Comparison of ENCODE assay signal across 28 cellular contexts in genomic region chr6:168724033-168724432, GRCh38.
"Had no signal": no experiment of that assay in that cellular context is flagged by ENCODE, and none has a peak within 500 bp of the region (broad histone marks: within the 10 kb centered on the region; RNA-seq: fewer than 3 reads in every experiment).

No MANE protein-coding gene starts in this region.

- H3K4me3 ChIP-seq: gastrocnemius medialis, heart right ventricle had no signal

- H3K4me1 ChIP-seq: foreskin keratinocyte, gastrocnemius medialis, heart right ventricle had no signal

- H3K4me3 Mint-ChIP-seq: activated CD4-positive, alpha-beta memory T cell treated with anti-CD3 and anti-CD28 coated beads for 36 hours; activated CD4-positive, alpha-beta T cell treated with anti-CD3 and anti-CD28 coated beads for 36 hours; activated CD4-positive, alpha-beta T cell treated with anti-CD3 and anti-CD28 coated beads, Interleukin-2, amount 10 ng/mL, durations not matched to agents 24 days and 14 days; activated CD8-positive, alpha-beta T cell treated with anti-CD3 and anti-CD28 coated beads, Interleukin-2, amount 10 ng/mL, durations not matched to agents 7 days and 5 days; activated naive CD8-positive, alpha-beta T cell; activated T-cell treated with anti-CD3 and anti-CD28 coated beads, Interleukin-2, amount 50 U/mL, for 24 hours; activated T-cell treated with anti-CD3 and anti-CD28 coated beads, Interleukin-2, amount 50 U/mL, for 72 hours; T-helper 17 cell had no signal

- H3K27me3 Mint-ChIP-seq: activated CD4-positive, alpha-beta T cell treated with anti-CD3 and anti-CD28 coated beads, Interleukin-2, amount 10 ng/mL, durations not matched to agents 24 days and 14 days; activated T-cell treated with anti-CD3 and anti-CD28 coated beads, Interleukin-2, amount 50 U/mL, for 24 hours; T-helper 17 cell had no signal

- H3K27ac ChIP-seq: brain microvascular endothelial cell, foreskin keratinocyte, gastrocnemius medialis, heart right ventricle had no signal

- DNase-seq: activated CD4-positive, alpha-beta memory T cell treated with anti-CD3 and anti-CD28 coated beads for 36 hours; activated CD4-positive, alpha-beta T cell treated with anti-CD3 and anti-CD28 coated beads for 36 hours; activated CD4-positive, alpha-beta T cell treated with anti-CD3 and anti-CD28 coated beads, Interleukin-2, amount 10 ng/mL, durations not matched to agents 24 days and 14 days; activated CD4-positive, CD25-positive, alpha-beta regulatory T cell; activated CD4-positive, CD25-positive, alpha-beta regulatory T cell treated with anti-CD3 and anti-CD28 coated beads, Interleukin-2, amount 50 U/mL, for 72 hours; activated CD8-positive, alpha-beta memory T cell treated with anti-CD3 and anti-CD28 coated beads, Interleukin-2, amount 50 U/mL, for 48 hours; activated CD8-positive, alpha-beta T cell treated with anti-CD3 and anti-CD28 coated beads, Interleukin-2, amount 10 ng/mL, durations not matched to agents 7 days and 5 days; activated gamma-delta T cell; activated naive CD4-positive, alpha-beta T cell; activated naive CD4-positive, alpha-beta T cell treated with anti-CD3 and anti-CD28 coated beads, Interleukin-2, amount 50 U/mL, for 16 hours; activated T-cell treated with anti-CD3 and anti-CD28 coated beads for 4 hours; activated T-cell treated with anti-CD3 and anti-CD28 coated beads, Interleukin-2, amount 50 U/mL, for 24 hours; activated T-cell treated with anti-CD3 and anti-CD28 coated beads, Interleukin-2, amount 50 U/mL, for 72 hours; amniotic stem cell; anterior cingulate cortex; brain microvascular endothelial cell; caudate nucleus; effector CD8-positive, alpha-beta T cell; foreskin keratinocyte; gastrocnemius medialis; heart right ventricle; T-helper 1 cell; T-helper 17 cell had no signal

- H3K9me3 ChIP-seq: gastrocnemius medialis had no signal

- H3K9me3 Mint-ChIP-seq: activated CD4-positive, alpha-beta memory T cell treated with anti-CD3 and anti-CD28 coated beads for 36 hours; activated CD4-positive, alpha-beta T cell treated with anti-CD3 and anti-CD28 coated beads, Interleukin-2, amount 10 ng/mL, durations not matched to agents 24 days and 14 days; activated T-cell treated with anti-CD3 and anti-CD28 coated beads, Interleukin-2, amount 50 U/mL, for 24 hours; activated T-cell treated with anti-CD3 and anti-CD28 coated beads, Interleukin-2, amount 50 U/mL, for 72 hours had no signal

- H3K4me1 Mint-ChIP-seq: activated CD4-positive, alpha-beta T cell treated with anti-CD3 and anti-CD28 coated beads for 36 hours; activated CD4-positive, alpha-beta T cell treated with anti-CD3 and anti-CD28 coated beads, Interleukin-2, amount 10 ng/mL, durations not matched to agents 24 days and 14 days; T-helper 17 cell had no signal

- H3K27me3 ChIP-seq: brain microvascular endothelial cell, foreskin keratinocyte, gastrocnemius medialis had no signal

- H3K36me3 ChIP-seq: brain microvascular endothelial cell, gastrocnemius medialis, heart right ventricle had no signal

- FAIRE-seq: astrocyte, colon, endometrium had no signal

- ATAC-seq: activated CD4-positive, alpha-beta T cell treated with anti-CD3 and anti-CD28 coated beads for 36 hours; activated CD8-positive, alpha-beta T cell treated with anti-CD3 and anti-CD28 coated beads, Interleukin-2, amount 10 ng/mL, durations not matched to agents 7 days and 5 days; activated T-cell treated with anti-CD3 and anti-CD28 coated beads, Interleukin-2, amount 50 U/mL, for 72 hours; esophagus mucosa; foreskin keratinocyte; gastrocnemius medialis; heart right ventricle; T-helper 17 cell had no signal

- H3K27ac Mint-ChIP-seq: activated CD4-positive, alpha-beta memory T cell treated with anti-CD3 and anti-CD28 coated beads for 36 hours; activated CD4-positive, alpha-beta T cell treated with anti-CD3 and anti-CD28 coated beads for 36 hours; activated CD4-positive, alpha-beta T cell treated with anti-CD3 and anti-CD28 coated beads, Interleukin-2, amount 10 ng/mL, durations not matched to agents 24 days and 14 days; activated CD8-positive, alpha-beta T cell treated with anti-CD3 and anti-CD28 coated beads, Interleukin-2, amount 10 ng/mL, durations not matched to agents 7 days and 5 days; activated naive CD8-positive, alpha-beta T cell; activated T-cell treated with anti-CD3 and anti-CD28 coated beads, Interleukin-2, amount 50 U/mL, for 24 hours; activated T-cell treated with anti-CD3 and anti-CD28 coated beads, Interleukin-2, amount 50 U/mL, for 72 hours; T-helper 17 cell had no signal

- H3K36me3 Mint-ChIP-seq: activated CD4-positive, alpha-beta memory T cell treated with anti-CD3 and anti-CD28 coated beads for 36 hours; activated naive CD8-positive, alpha-beta T cell had no signal
